In the genomic region with DNA sequence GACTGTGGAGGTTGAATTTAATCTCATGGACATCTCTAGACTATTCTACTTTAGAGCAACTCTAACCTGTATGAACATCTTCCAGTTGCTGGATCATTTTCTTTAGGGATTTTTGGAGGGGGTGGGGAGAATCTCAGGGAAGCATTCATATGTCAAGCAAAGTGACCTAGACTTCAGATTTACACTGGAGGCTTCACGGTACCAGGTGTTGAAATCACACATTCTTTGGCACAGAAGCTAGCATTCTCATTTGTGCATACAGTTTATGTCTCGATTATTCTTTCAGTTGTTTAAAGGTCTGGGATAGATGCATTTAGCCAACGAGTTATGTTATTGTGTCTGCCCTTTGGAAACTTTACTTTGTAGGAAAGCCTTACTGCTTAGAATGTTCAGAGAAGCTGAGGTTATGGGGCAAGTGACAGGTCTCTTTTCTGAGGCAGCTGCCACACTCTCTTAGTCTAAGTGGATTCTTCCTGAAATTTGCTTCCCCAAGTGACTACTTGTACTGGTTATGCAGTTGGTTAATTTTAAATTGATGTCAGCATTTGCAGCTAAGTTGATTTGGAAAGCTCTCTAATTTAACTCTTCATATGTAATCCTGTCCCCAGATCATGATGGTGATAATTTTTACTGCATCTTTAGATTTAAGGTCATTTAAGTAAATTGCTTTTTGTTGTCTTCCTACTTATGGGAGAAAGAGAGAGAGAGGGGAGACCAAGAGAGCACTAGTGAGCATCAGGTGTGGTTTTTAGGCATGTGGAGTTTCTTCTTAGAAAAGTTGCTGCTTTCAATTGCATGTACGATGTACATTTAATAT, we compare ENCODE assay signal across 1 cellular context.
TF ChIP-seq lines count a peak whose summit lies in the region.

No MANE protein-coding gene starts in this region.

TF ChIP-seq in WTC11, 78 proteins besides CTCF, POLR2A, EP300 and RAD21 (continued from another document):
- TF ChIP-seq ZBTB21 (CRISPR knock-in tag; IDR thresholded peaks at IDR 0.05; ENCODE audit: borderline replicate concordance): no peak
- TF ChIP-seq EMX1 (CRISPR knock-in tag; IDR thresholded peaks at IDR 0.05): no peak
- no peak for TF ChIP-seq GABPB1 (CRISPR knock-in tag; IDR thresholded peaks at IDR 0.05)
- no peak for TF ChIP-seq ZNF121 (CRISPR knock-in tag; IDR thresholded peaks at IDR 0.05)
